ENCODE assay signal across 13 cellular contexts in the genomic region with DNA sequence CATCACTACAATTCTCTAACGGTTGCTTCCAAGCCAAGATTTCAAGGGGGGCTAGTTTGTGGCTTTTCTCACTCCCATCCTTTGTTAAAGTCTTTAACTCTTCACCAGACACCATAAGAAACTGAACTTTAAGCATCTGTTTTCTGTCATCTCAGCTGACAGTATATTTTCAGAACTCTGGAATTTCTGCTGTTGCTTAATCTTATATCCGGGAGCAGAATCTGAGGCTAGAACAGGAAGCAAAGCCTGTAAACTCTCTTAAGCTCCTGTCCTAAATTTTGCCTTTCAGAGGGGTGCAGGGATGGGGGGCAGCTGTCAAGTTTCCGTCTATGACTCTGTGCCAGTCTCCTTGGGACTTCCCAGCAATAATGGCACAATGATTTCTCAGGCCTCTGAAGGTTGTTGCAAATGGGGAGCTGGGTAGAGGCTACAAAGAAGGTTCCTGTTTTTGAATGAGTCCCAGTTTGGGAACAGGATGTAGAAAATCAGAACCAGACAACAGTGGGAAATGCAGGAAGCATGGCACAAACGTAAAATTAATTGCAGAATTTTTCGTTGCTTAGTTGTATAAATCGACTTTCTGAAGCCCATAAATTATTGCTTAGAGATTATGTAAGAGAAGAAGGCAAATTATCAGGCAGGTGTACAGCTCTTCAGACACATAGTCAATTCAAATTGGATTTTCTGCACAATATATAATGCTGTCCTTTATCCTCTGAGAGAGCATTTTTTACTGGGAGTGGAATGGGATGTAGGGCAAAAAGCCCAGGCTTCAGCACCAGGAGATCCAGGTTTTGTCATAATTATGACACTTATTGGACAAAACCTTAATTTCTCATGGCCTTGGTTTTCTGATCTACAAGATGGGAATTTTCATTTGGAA.
DNase-seq lines count a peak whose midpoint lies in the region; ATAC-seq and TF ChIP-seq lines count a peak whose summit lies in the region.
"Had no signal": no experiment of that assay in that cellular context is flagged by ENCODE, and none has a peak within 500 bp of the region (broad histone marks: within the 10 kb centered on the region; RNA-seq: fewer than 3 reads in every experiment).

No MANE protein-coding gene starts in this region.

- H3K36me3 Mint-ChIP-seq in T-helper 2 cell treated with Interferon-gamma antibody and Interleukin-4, amounts not matched to agents 5 μg/mL and 100 μg/mL, for 36 hours (ENCODE audit: low read depth): no peaks in the 10 kb centered on the region

- no peak for TF ChIP-seq POLR2A in gastroesophageal sphincter (IDR thresholded peaks at IDR 0.05)

- DNase-seq in EH (ENCODE audit: low read depth) (peak; percentile 76), SK-N-MC (ENCODE audit: low read depth, low spot score) (peak; percentile 94), pons (ENCODE audit: low spot score) (peak; percentile 17), DMS53 treated with DMSO at 0.1 percent for 48 hours (lab: John Stamatoyannopoulos, UW; ENCODE audit: unreplicated experiment) (no peak), dorsolateral prefrontal cortex (no peak)
- no peak for DNase-seq in T-helper 2 cell treated with Interferon-gamma antibody and Interleukin-4, amounts not matched to agents 5 μg/mL and 100 μg/mL, for 36 hours (ENCODE audit: low spot score)
- DNase-seq: Calu3, esophagus squamous epithelium, NCI-H524 treated with DMSO at 0.1 percent for 48 hours, T-helper 1 cell had no signal

- H3K27me3 ChIP-seq in gastroesophageal sphincter (no peaks in the 10 kb centered on the region), dorsolateral prefrontal cortex (no peaks in the 10 kb centered on the region)
- H3K27me3 ChIP-seq: esophagus squamous epithelium had no signal

- TF ChIP-seq EP300 in gastroesophageal sphincter (IDR thresholded peaks at IDR 0.05): no peak

- no peak overlapping the region for H3K27ac Mint-ChIP-seq in T-helper 2 cell treated with Interferon-gamma antibody and Interleukin-4, amounts not matched to agents 5 μg/mL and 100 μg/mL, for 36 hours

- 8 to 13% methylated on average over 5 to 6 of the region's 6 CpGs for WGBS in gastroesophageal sphincter (ENCODE audit: low coverage in 1 of 2), 2 donors

- peak overlapping the region; percentile 90 for H3K27ac ChIP-seq in SK-N-MC
- peak overlapping the region; percentile 23 to 47 (median 26) for H3K27ac ChIP-seq in gastroesophageal sphincter
- peak overlapping the region in 12 of 59 donors; percentile 7 to 90 (median 44) for H3K27ac ChIP-seq in dorsolateral prefrontal cortex
- H3K27ac ChIP-seq: KMS-11 had no signal

- H3K4me1 Mint-ChIP-seq in T-helper 2 cell treated with Interferon-gamma antibody and Interleukin-4, amounts not matched to agents 5 μg/mL and 100 μg/mL, for 36 hours (ENCODE audit: low read depth): no peaks in the 10 kb centered on the region

- peaks cover 7% of the 10 kb centered on the region for H3K27me3 Mint-ChIP-seq in T-helper 2 cell treated with Interferon-gamma antibody and Interleukin-4, amounts not matched to agents 5 μg/mL and 100 μg/mL, for 36 hours (ENCODE audit: low read depth)

- no peaks in the 10 kb centered on the region for H3K9me3 Mint-ChIP-seq in T-helper 2 cell treated with Interferon-gamma antibody and Interleukin-4, amounts not matched to agents 5 μg/mL and 100 μg/mL, for 36 hours

- TF ChIP-seq CTCF in gastroesophageal sphincter (IDR thresholded peaks at IDR 0.05) (no peak), dorsolateral prefrontal cortex (IDR thresholded peaks at IDR 0.05 in 54 of 56, conservative IDR thresholded peaks at IDR 0.05 in 2 of 56; ENCODE audit: low read depth in 1 of 56, partially characterized antibody in 56 of 56) (no peak)

- ATAC-seq in gastroesophageal sphincter: peak; percentile 43
- no peak for ATAC-seq in GM18517 (IDR thresholded peaks at IDR 0.05; ENCODE audit: unreplicated experiment)

- H3K9ac ChIP-seq in SK-N-MC (ENCODE audit: insufficient read length): no peak overlapping the region
- H3K9ac ChIP-seq: KMS-11 had no signal

- H3K9me3 ChIP-seq in SK-N-MC (ENCODE audit: low read depth, low read length): no peaks in the 10 kb centered on the region
- H3K9me3 ChIP-seq in gastroesophageal sphincter: no peaks in the 10 kb centered on the region
- H3K9me3 ChIP-seq: esophagus squamous epithelium had no signal

- H3K4me3 ChIP-seq in SK-N-MC (peak overlapping the region; percentile 49), gastroesophageal sphincter (no peak overlapping the region), dorsolateral prefrontal cortex (no peak overlapping the region)
- H3K4me3 ChIP-seq: esophagus squamous epithelium had no signal

- H3K4me1 ChIP-seq in gastroesophageal sphincter: peaks cover 9 to 33% (median 13%) of the 10 kb centered on the region in 3 donors

- intact Hi-C loops in dorsolateral prefrontal cortex (cut with DNase I): no loop called here

- H3K4me3 Mint-ChIP-seq in T-helper 2 cell treated with Interferon-gamma antibody and Interleukin-4, amounts not matched to agents 5 μg/mL and 100 μg/mL, for 36 hours: no peak overlapping the region

- H3K36me3 ChIP-seq in SK-N-MC (ENCODE audit: insufficient read depth, low read length) (no peaks in the 10 kb centered on the region), gastroesophageal sphincter (no peaks in the 10 kb centered on the region)
- H3K36me3 ChIP-seq: esophagus squamous epithelium had no signal

Comparison
In these comparisons a context has a peak if more than half of its experiments do, and no peak if none do; other contexts are left out.
1. DNase-seq: peak in EH (single experiment), SK-N-MC (single experiment) and pons (single experiment); none in DMS53 treated with DMSO at 0.1 percent for 48 hours (single experiment), T-helper 2 cell treated with Interferon-gamma antibody and Interleukin-4, amounts not matched to agents 5 μg/mL and 100 μg/mL, for 36 hours (single experiment) and dorsolateral prefrontal cortex (0 of 10).